1 cellular context compared by ENCODE assay signal in the genomic region with DNA sequence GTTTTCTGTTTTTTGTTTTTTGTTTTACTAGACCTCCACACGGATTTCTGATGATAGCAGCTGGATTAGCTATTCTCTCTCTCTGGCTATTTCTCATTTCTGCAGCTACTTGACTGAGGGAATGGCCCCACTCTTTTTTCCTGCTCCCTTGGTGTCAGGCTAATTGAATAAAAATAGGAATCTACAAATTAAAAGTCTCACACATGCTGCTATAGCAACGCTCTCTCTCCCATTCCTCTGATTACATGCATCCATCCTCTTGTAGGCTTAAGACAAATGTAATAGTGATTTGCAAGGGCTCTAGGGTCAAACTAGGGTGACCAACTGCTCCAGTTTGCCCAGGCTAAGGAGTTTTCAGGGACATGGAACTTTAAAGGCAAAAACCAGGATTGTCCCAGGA.
TF ChIP-seq lines count a peak whose summit lies in the region.

No MANE protein-coding gene starts in this region.

TF ChIP-seq in H1, 55 proteins besides CTCF, POLR2A, EP300 and RAD21:
- TF ChIP-seq HDAC2 (IDR thresholded peaks at IDR 0.05; ENCODE audit: borderline replicate concordance in 1 of 2, low read depth in 2 of 2, low read length in 2 of 2) (no peak), YY1 (IDR thresholded peaks at IDR 0.05; ENCODE audit: low read depth, low read length) (no peak), FOSL1 (IDR thresholded peaks at IDR 0.05; ENCODE audit: insufficient read depth, low read depth, low read length) (no peak), CBX8 (IDR thresholded peaks at IDR 0.05; ENCODE audit: borderline replicate concordance, low read depth, low read length) (no peak), SP2 (IDR thresholded peaks at IDR 0.05; ENCODE audit: low read length) (no peak), CHD2 (IDR thresholded peaks at IDR 0.05; ENCODE audit: low read length) (no peak), EZH2 (IDR thresholded peaks at IDR 0.05; ENCODE audit: low read depth, low read length, severe bottlenecking) (no peak)
